8 cellular contexts compared by ENCODE assay signal in the genomic region with DNA sequence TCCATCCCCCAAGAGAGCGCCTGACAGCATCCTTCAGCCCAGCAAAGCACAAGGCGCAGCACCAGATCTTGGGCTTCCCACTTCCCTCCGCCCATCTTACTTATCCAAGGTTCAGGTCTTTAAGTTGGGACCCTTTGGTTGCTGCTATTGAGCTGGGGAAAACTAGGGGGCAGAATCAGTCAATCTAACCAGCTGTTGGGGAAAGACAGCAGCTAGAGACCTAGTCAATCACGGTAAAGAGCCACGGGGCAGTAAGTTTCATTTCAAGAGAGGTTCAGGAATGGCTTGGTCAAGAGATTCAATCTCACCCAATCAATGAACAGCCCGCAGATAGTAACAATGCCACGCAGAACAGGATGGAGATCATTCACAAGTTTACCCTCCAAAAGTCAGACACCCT. TPM values are rescaled to one million over a fixed set of nuclear protein-coding genes. Genes with fewer than 3 reads are reported as not detected.
DNase-seq lines count a peak whose midpoint lies in the region; TF ChIP-seq lines count a peak whose summit lies in the region.

No MANE protein-coding gene starts in this region.

- CTCF ChIA-PET in A673 (lab: Charles Lee): interaction anchor here (0.5 to 4.0 kb wide), 4 partner anchors 40 to 182 kb away, joined by 3 to 80 read pairs (median 4); no protein-coding TSS in a partner anchor

- H3K4me2 ChIP-seq in GM23248 (ENCODE audit: unreplicated experiment): peak overlapping the region; percentile 82
- peak overlapping the region; percentile 87 for H3K4me2 ChIP-seq in mesenchymal stem cell (ENCODE audit: low read length, poor library complexity, severe bottlenecking)

- peaks cover 7% of the 10 kb centered on the region for H3K79me1 ChIP-seq in mesenchymal stem cell (replicated peaks; ENCODE audit: low read length, poor library complexity, severe bottlenecking)

- H3K36me3 ChIP-seq in A673 (ENCODE audit: insufficient read depth, low read length, poor library complexity, severe bottlenecking): no peaks in the 10 kb centered on the region
- H3K36me3 ChIP-seq in GM23248 (ENCODE audit: low read depth): no peaks in the 10 kb centered on the region
- no peaks in the 10 kb centered on the region for H3K36me3 ChIP-seq in mesenchymal stem cell (ENCODE audit: control insufficient read depth in 1 of 2, insufficient read depth in 2 of 2, low read depth in 1 of 2, low read length in 2 of 2)

- H2AFZ ChIP-seq in GM23248: peak overlapping the region; percentile 70
- no peak overlapping the region for H2AFZ ChIP-seq in mesenchymal stem cell (ENCODE audit: low read depth, low read length)

- no peak overlapping the region for H4K8ac ChIP-seq in mesenchymal stem cell (ENCODE audit: low read length)

- H2BK15ac ChIP-seq in mesenchymal stem cell (ENCODE audit: low read depth, poor library complexity, severe bottlenecking): no peak overlapping the region

- 41 to 43% methylated on average over 7 of the region's 7 CpGs for WGBS in GM23248 (ENCODE audit: low coverage in 1 of 2, low lambda C conversion rate in 2 of 2, missing lambda C conversion rate in 2 of 2), 2 experiments
- 31% methylated on average over 6 of the region's 7 CpGs for WGBS in mesenchymal stem cell

- intact Hi-C loops in A673 (cut with micrococcal nuclease; ENCODE audit: unreplicated experiment): loop anchor here (5.0 kb wide), 1 partner anchor 89 kb away; no protein-coding TSS in a partner anchor

- H3K79me2 ChIP-seq in GM23248 (ENCODE audit: insufficient read depth): peaks cover 59% of the 10 kb centered on the region

- no peak overlapping the region for H2BK120ac ChIP-seq in mesenchymal stem cell (ENCODE audit: low read depth, low read length)

- no peak overlapping the region for H3K23ac ChIP-seq in mesenchymal stem cell (ENCODE audit: low read length in 2 of 2)

- no peaks in the 10 kb centered on the region for H4K20me1 ChIP-seq in GM23248 (ENCODE audit: insufficient read depth)

- POLR2A ChIA-PET in A673 (lab: Charles Lee; ENCODE audit: low non-redundant PET): interaction anchor here (0.7 kb wide), 1 partner anchor 142 kb away, joined by 3 read pairs; no protein-coding TSS in a partner anchor

- peaks cover 43% of the 10 kb centered on the region for H3K4me1 ChIP-seq in A673 (ENCODE audit: insufficient read depth, low read length, poor library complexity, severe bottlenecking)
- H3K4me1 ChIP-seq in GM23248 (ENCODE audit: insufficient read depth): peaks cover 22% of the 10 kb centered on the region
- H3K4me1 ChIP-seq in mesenchymal stem cell (ENCODE audit: control insufficient read depth, insufficient read depth, low read depth, low read length): peaks cover 19% of the 10 kb centered on the region

- BruUV-seq in A673 (replicated peaks; lab: Mats Ljungman, UMichigan): no TSS peak

- H3K4ac ChIP-seq in mesenchymal stem cell (ENCODE audit: low read depth in 1 of 2, low read length in 2 of 2): no peak overlapping the region

- H3K9ac ChIP-seq in GM23248 (peak overlapping the region; percentile 75), mesenchymal stem cell (ENCODE audit: low read length) (peak overlapping the region; percentile 68)

- no peaks in the 10 kb centered on the region for H3F3A ChIP-seq in GM23248 (ENCODE audit: insufficient read depth)

- no peak overlapping the region for H3K14ac ChIP-seq in mesenchymal stem cell (ENCODE audit: low read length in 2 of 2)

- H3K27ac ChIP-seq in A673 (ENCODE audit: low read depth, low read length, poor library complexity, severe bottlenecking) (no peak overlapping the region), GM23248 (no peak overlapping the region), mesenchymal stem cell (ENCODE audit: low read length, poor library complexity, severe bottlenecking) (no peak overlapping the region)

- no peak overlapping the region for H2AK5ac ChIP-seq in mesenchymal stem cell (ENCODE audit: low read length, severe bottlenecking)

- no peaks in the 10 kb centered on the region for H3K9me3 ChIP-seq in A673 (ENCODE audit: low read depth, low read length, poor library complexity, severe bottlenecking)
- no peaks in the 10 kb centered on the region for H3K9me3 ChIP-seq in GM23248 (ENCODE audit: low read depth)
- no peaks in the 10 kb centered on the region for H3K9me3 ChIP-seq in mesenchymal stem cell (ENCODE audit: control insufficient read depth, low read length)

- H3K9me2 ChIP-seq in GM23248 (ENCODE audit: insufficient read depth): no peaks in the 10 kb centered on the region

- H3K27me3 ChIP-seq in A673 (replicated peaks; ENCODE audit: insufficient read depth, low read depth, low read length, poor library complexity) (no peaks in the 10 kb centered on the region), GM23248 (replicated peaks; ENCODE audit: insufficient read depth) (no peaks in the 10 kb centered on the region), mesenchymal stem cell (ENCODE audit: control insufficient read depth in 1 of 2, insufficient read depth in 1 of 2, low read length in 2 of 2) (peaks cover 0 to 5% of the 10 kb centered on the region in 2 experiments)

- in situ Hi-C loops in GM23248 (cut with MboI) (loop anchor here (5.0 kb wide), 1 partner anchor 179 kb away; no protein-coding TSS in a partner anchor), astrocyte of the spinal cord (cut with HindIII; ENCODE audit: low sequenced_read_pairs) (no loop called here)

- DNase-seq in A673 (ENCODE audit: low spot score) (peak; percentile 76), GM23248 (no peak), astrocyte of the spinal cord (ENCODE audit: low read depth, low spot score) (no peak), mesenchymal stem cell (no peak), HUDEP-2 (lab: John Stamatoyannopoulos, UW; ENCODE audit: unreplicated experiment in 76 of 76) (no peak), NCI-H128 (lab: John Stamatoyannopoulos, UW; ENCODE audit: unreplicated experiment) (no peak), NK-92 (lab: John Stamatoyannopoulos, UW; ENCODE audit: unreplicated experiment) (no peak)
- no peak for DNase-seq in activated CD4-positive, CD25-positive, alpha-beta regulatory T cell treated with anti-CD3 and anti-CD28 coated beads, Interleukin-2, amount 50 U/mL, for 72 hours

- no peak overlapping the region for H3K18ac ChIP-seq in mesenchymal stem cell (ENCODE audit: low read depth in 1 of 2, low read length in 2 of 2)

- H2BK12ac ChIP-seq in mesenchymal stem cell (ENCODE audit: low read length in 2 of 2): no peak overlapping the region

- no peak overlapping the region for H4K91ac ChIP-seq in mesenchymal stem cell (ENCODE audit: low read length)

- no peak overlapping the region for H2BK5ac ChIP-seq in mesenchymal stem cell (ENCODE audit: low read depth, low read length, poor library complexity, severe bottlenecking)

- TF ChIP-seq CTCF in A673 (conservative IDR thresholded peaks at IDR 0.05; ENCODE audit: low read depth, low read length) (peak; percentile 66), astrocyte of the spinal cord (IDR thresholded peaks at IDR 0.05; ENCODE audit: low read depth, low read length) (peak; percentile 18)

- H3K4me3 ChIP-seq in A673 (ENCODE audit: low read depth, low read length, poor library complexity, severe bottlenecking): peak overlapping the region; percentile 71
- H3K4me3 ChIP-seq in GM23248: peak overlapping the region; percentile 87
- H3K4me3 ChIP-seq in astrocyte of the spinal cord (ENCODE audit: low read depth, low read length): peak overlapping the region; percentile 66
- H3K4me3 ChIP-seq in mesenchymal stem cell (ENCODE audit: insufficient read depth in 1 of 2, low read depth in 1 of 2, low read length in 2 of 2): peak overlapping the region in 1 of 2 experiments; percentile 79

RNA-seq across cellular contexts. Expression of a gene that starts 1.7 kb away (rescaled TPM):
- total RNA-seq in A673 (2021): 40.7 and 46.3 TPM in 2 replicates
- 9.9 and 12.4 TPM in 2 replicates for total RNA-seq in GM23248 (2014; rRNA removed; shearing (Covaris generic))
- 8.4 and 8.7 TPM in 2 replicates for polyA plus RNA-seq in GM23248 (2016; fragmentation: Nextera tagmentation; extraction: Ambion mirVana)
- 0.39 TPM for polyA plus RNA-seq in mesenchymal stem cell (2013, experiment 1 of 2)
- 0.41 TPM for polyA plus RNA-seq in mesenchymal stem cell (2013, experiment 2 of 2)
